ENCODE assay signal across 1 cellular context in genomic region chr20:36728986-36729385, GRCh38.
TF ChIP-seq lines count a peak whose summit lies in the region.

No MANE protein-coding gene starts in this region.

TF ChIP-seq in K562, 482 proteins besides CTCF, POLR2A, EP300 and RAD21 (continued from another document):
- peak; percentile 57 for TF ChIP-seq ATF3 (IDR thresholded peaks at IDR 0.05)
- TF ChIP-seq ATF3 (CRISPR knock-in tag; conservative IDR thresholded peaks at IDR 0.05), result no peak
- no peak for TF ChIP-seq FIP1L1 (IDR thresholded peaks at IDR 0.05; ENCODE audit: low read depth, low read length, poor library complexity, severe bottlenecking)
- TF ChIP-seq ZNF512 (tag; IDR thresholded peaks at IDR 0.05), result no peak
- peak; percentile 40; the same call in 1 of the 2 replicates for TF ChIP-seq JUND (IDR thresholded peaks at IDR 0.05; ENCODE audit: borderline replicate concordance, low read depth, low read length)
- TF ChIP-seq JUND (tag; IDR thresholded peaks at IDR 0.05; ENCODE audit: borderline replicate concordance, low read depth, low read length), result no peak; the same call in 1 of the 3 replicates
- TF ChIP-seq ZNF695 (CRISPR knock-in tag; IDR thresholded peaks at IDR 0.05), result no peak
